In genomic region chr7:142771353-142771723, GRCh38 we compare ENCODE assay signal across 10 cellular contexts. TPM values are rescaled to one million over a fixed set of nuclear protein-coding genes. Genes with fewer than 3 reads are reported as not detected.
DNase-seq lines count a peak whose midpoint lies in the region; ATAC-seq, FAIRE-seq and TF ChIP-seq lines count a peak whose summit lies in the region.
"Had no signal": no experiment of that assay in that cellular context is flagged by ENCODE, and none has a peak within 500 bp of the region (broad histone marks: within the 10 kb centered on the region; RNA-seq: fewer than 3 reads in every experiment).

No MANE protein-coding gene starts in this region.

- no peak overlapping the region for H3K4me3 ChIP-seq in GM12878
- H3K4me3 ChIP-seq: tibial artery had no signal

- no peak for TF ChIP-seq POLR2A in GM12878 (IDR thresholded peaks at IDR 0.05; ENCODE audit: low read depth, low read length)

- DNase-seq in GM12878 (ENCODE audit: low read depth, low spot score) (peak; percentile 73), cerebellum (ENCODE audit: low spot score) (no peak)
- no peak for DNase-seq in stimulated activated CD4-positive, alpha-beta T cell treated with anti-CD3 and anti-CD28 coated beads, Interleukin-2, amount 100 ng/mL, for 24 hours
- no peak for DNase-seq in effector CD8-positive, alpha-beta T cell (lab: John Stamatoyannopoulos, UW)
- DNase-seq in NK-92 treated with Interleukin-12 subunit alpha and Interleukin-12 subunit beta, amount 100 ng/mL, for 24 hours (lab: John Stamatoyannopoulos, UW) = no peak
- DNase-seq: tibial artery had no signal

- no peak overlapping the region for H3K27ac ChIP-seq in GM12878 (ENCODE audit: control insufficient read depth, insufficient read depth)
- H3K27ac ChIP-seq: HL-60, tibial artery had no signal

- no peaks in the 10 kb centered on the region for H3K9me3 ChIP-seq in GM12878 (replicated peaks; ENCODE audit: control insufficient read depth, insufficient read depth, low read length)
- H3K9me3 ChIP-seq: tibial artery had no signal

- SMC1A ChIA-PET in GM12878 (lab: Charles Lee; ENCODE audit: uncharacterized antibody, unreplicated experiment) = interaction anchor here (0.6 to 5.3 kb wide), 13 partner anchors 10 to 1363 kb away, joined by 3 to 44 read pairs (median 3); no protein-coding TSS in a partner anchor

- no peaks in the 10 kb centered on the region for H3K79me2 ChIP-seq in GM12878 (ENCODE audit: control insufficient read depth, insufficient read depth, low read length)

- ATAC-seq in GM18867 (IDR thresholded peaks at IDR 0.05; ENCODE audit: unreplicated experiment) = peak; percentile 92
- peak; percentile 89 for ATAC-seq in GM21576 (IDR thresholded peaks at IDR 0.05; ENCODE audit: unreplicated experiment)
- peak; percentile 85 for ATAC-seq in HG03354 (IDR thresholded peaks at IDR 0.05; ENCODE audit: poor library complexity, severe bottlenecking, unreplicated experiment)
- ATAC-seq in GM12878 = peak; percentile 89

- TF ChIP-seq CTCF in GM12878 (IDR thresholded peaks at IDR 0.05 in 2 of 3, conservative IDR thresholded peaks at IDR 0.05 in 1 of 3; ENCODE audit: control insufficient read depth in 2 of 3, extremely low read depth in 1 of 3, insufficient read depth in 1 of 3, low read depth in 3 of 3, low read length in 3 of 3) = no peak

- in situ Hi-C loops in GM12878 (cut with MboI) = no loop called here

- H3K27me3 ChIP-seq in GM12878 (replicated peaks in 1 of 2; ENCODE audit: control insufficient read depth in 2 of 2, insufficient read depth in 2 of 2, low read length in 1 of 2) = no peaks in the 10 kb centered on the region

- peaks cover 19% of the 10 kb centered on the region for H3K4me1 ChIP-seq in GM12878 (ENCODE audit: control insufficient read depth, insufficient read depth, low read length)

- peak; percentile 43 to 51; a peak in 2 of 4 replicates for TF ChIP-seq EP300 in GM12878 (IDR thresholded peaks at IDR 0.05; ENCODE audit: borderline replicate concordance in 1 of 2, control insufficient read depth in 1 of 2, low read depth in 2 of 2, low read length in 2 of 2)

- intact Hi-C loops in GM12878 (cut with micrococcal nuclease; ENCODE audit: unreplicated experiment) = no loop called here

- BruUV-seq in GM12878 (replicated peaks; lab: Mats Ljungman, UMichigan) = no TSS peak

- no peak for FAIRE-seq in GM12878 (lab: Jason Lieb, UNC)

- H3K4me2 ChIP-seq in GM12878 (ENCODE audit: control insufficient read depth, insufficient read depth) = peak overlapping the region; percentile 57

- TF ChIP-seq RAD21 in GM12878 (IDR thresholded peaks at IDR 0.05; ENCODE audit: insufficient read depth, low read depth, low read length) = no peak

- CTCF ChIA-PET in GM12878 (lab: Yijun Ruan, JAX) = interaction anchor here (0.7 to 6.0 kb wide), 11 partner anchors 11 to 139 kb away, joined by 3 to 53 read pairs (median 5); no protein-coding TSS in a partner anchor

- no peak overlapping the region for H2AFZ ChIP-seq in GM12878 (ENCODE audit: control insufficient read depth, low read depth, low read length)

- no peaks in the 10 kb centered on the region for H3K36me3 ChIP-seq in GM12878 (ENCODE audit: control insufficient read depth in 2 of 2, insufficient read depth in 2 of 2, low read length in 1 of 2)
- H3K36me3 ChIP-seq: tibial artery had no signal

- WGBS in GM12878 (ENCODE audit: insufficient coverage, insufficient replicate concordance, low lambda C conversion rate, missing lambda C conversion rate) = 1% methylated on average over 5 of the region's 5 CpGs

- no peak overlapping the region for H3K9ac ChIP-seq in GM12878 (ENCODE audit: control insufficient read depth, insufficient read depth, low read length)

- POLR2A ChIA-PET in GM12878 (lab: Charles Lee) = interaction anchor here (0.7 to 2.4 kb wide), 7 partner anchors 10 to 61 kb away, joined by 3 to 18 read pairs (median 3); no protein-coding TSS in a partner anchor

- RAD21 ChIA-PET in GM12878 (lab: Charles Lee; ENCODE audit: unreplicated experiment) = interaction anchor here (0.7 to 7.3 kb wide), 14 partner anchors 12 to 187 kb away, joined by 3 to 118 read pairs (median 4); partner anchors contain the start of gene PRSS1

- H4K20me1 ChIP-seq in GM12878 (ENCODE audit: control insufficient read depth, insufficient read depth) = no peaks in the 10 kb centered on the region

TF ChIP-seq in GM12878, 131 proteins besides CTCF, POLR2A, EP300 and RAD21 (continues in another document):
- peak; percentile 76 for TF ChIP-seq MEF2B (IDR thresholded peaks at IDR 0.05; ENCODE audit: partially characterized antibody, poor library complexity, severe bottlenecking)
- no peak for TF ChIP-seq RAD51 (IDR thresholded peaks at IDR 0.05)
- no peak for TF ChIP-seq ZBTB4 (CRISPR knock-in tag; IDR thresholded peaks at IDR 0.05)
- 0 out of 2 replicates have a peak, but pooled peaks have one; percentile 8 for TF ChIP-seq BCL11A (IDR thresholded peaks at IDR 0.05; ENCODE audit: low read depth, low read length)
- TF ChIP-seq ZZZ3 (IDR thresholded peaks at IDR 0.05; ENCODE audit: control insufficient read depth, insufficient read length, low read depth) = no peak
- TF ChIP-seq GATAD2B (conservative IDR thresholded peaks at IDR 0.05; ENCODE audit: low read depth) = no peak
- peak; percentile 46; the same call in 1 of the 2 replicates for TF ChIP-seq DPF2 (IDR thresholded peaks at IDR 0.05)
- peak; percentile 60 for TF ChIP-seq IKZF1 (conservative IDR thresholded peaks at IDR 0.05)
- TF ChIP-seq SREBF2 (IDR thresholded peaks at IDR 0.05; ENCODE audit: low read length) = no peak

RNA-seq across cellular contexts. Expression of gene PRSS2, which starts 0.6 kb away (rescaled TPM):
- not detected in 2 replicates for total RNA-seq in GM12878 (2013; cell fraction: nucleolus; rRNA removed)
- total RNA-seq in GM12878 (2014; rRNA removed) (not detected in 2 replicates), GM12878 (2014; rRNA removed; fragmentation: Illumina TruSeq; extraction: Trizol) (not detected in 2 replicates), GM12878 (2021) (28.8 and 35.7 TPM in 2 replicates), cerebellum (not detected)
- polyA plus RNA-seq in GM12878 (2011; ENCODE audit: low read depth) = not detected
- polyA plus RNA-seq in GM12878 (2011; rRNA removed) (0.41 TPM in 1 of 2 replicates, not detected in the other), GM12878 (2014; fragmentation: Illumina TruSeq; extraction: Trizol) (not detected in 2 replicates), GM12878 (2014; fragmentation: Nextera tagmentation; extraction: Ambion mirVana) (not detected), GM12878 (2014; rRNA removed) (0.28 TPM in 1 of 2 replicates, not detected in the other), GM12878 (2016; fragmentation: Nextera tagmentation; extraction: Ambion mirVana) (under 1 TPM in 1 of 2 experiments, not detected in 1; 0.21 TPM)
- 0.40 and 0.53 TPM in 2 replicates for polyA plus RNA-seq in GM12878 (2011; cell fraction: cytosol; rRNA removed)
- polyA plus RNA-seq in GM12878 (2011; cell fraction: nucleus; rRNA removed) = 0.37 and 1.0 TPM in 2 replicates
- 0.25 and 0.28 TPM in 2 replicates for polyA plus RNA-seq in GM12878 (2012)
- 0.82 TPM in 1 of 2 replicates, not detected in the other for polyA minus RNA-seq in GM12878 (2011; rRNA and poly(A)+ RNA removed)
- polyA minus RNA-seq in GM12878 (2011; cell fraction: cytosol; rRNA and poly(A)+ RNA removed) = not detected in 2 replicates
- not detected in 2 replicates for polyA minus RNA-seq in GM12878 (2011; cell fraction: nucleus; rRNA and poly(A)+ RNA removed)

RNA-seq across cellular contexts. Expression of gene PRSS1, which starts 22.1 kb away (rescaled TPM):
- not detected in 2 replicates for total RNA-seq in GM12878 (2013; cell fraction: nucleolus; rRNA removed)
- total RNA-seq in GM12878 (2014; rRNA removed) (not detected in 2 replicates), GM12878 (2014; rRNA removed; fragmentation: Illumina TruSeq; extraction: Trizol) (not detected in 2 replicates), GM12878 (2021) (11.9 and 12.4 TPM in 2 replicates), cerebellum (not detected)
- polyA plus RNA-seq in GM12878 (2011; ENCODE audit: low read depth) = not detected
- polyA plus RNA-seq in GM12878 (2011; rRNA removed) (not detected in 2 replicates), GM12878 (2014; fragmentation: Illumina TruSeq; extraction: Trizol) (not detected in 2 replicates), GM12878 (2014; fragmentation: Nextera tagmentation; extraction: Ambion mirVana) (not detected), GM12878 (2014; rRNA removed) (not detected in 2 replicates), GM12878 (2016; fragmentation: Nextera tagmentation; extraction: Ambion mirVana) (not detected)
- not detected in 2 replicates for polyA plus RNA-seq in GM12878 (2011; cell fraction: cytosol; rRNA removed)
- not detected in 2 replicates for polyA plus RNA-seq in GM12878 (2011; cell fraction: nucleus; rRNA removed)
- polyA plus RNA-seq in GM12878 (2012) = not detected in 2 replicates
- not detected in 2 replicates for polyA minus RNA-seq in GM12878 (2011; rRNA and poly(A)+ RNA removed)
- not detected in 2 replicates for polyA minus RNA-seq in GM12878 (2011; cell fraction: cytosol; rRNA and poly(A)+ RNA removed)
- not detected in 2 replicates for polyA minus RNA-seq in GM12878 (2011; cell fraction: nucleus; rRNA and poly(A)+ RNA removed)
